In the genomic region with DNA sequence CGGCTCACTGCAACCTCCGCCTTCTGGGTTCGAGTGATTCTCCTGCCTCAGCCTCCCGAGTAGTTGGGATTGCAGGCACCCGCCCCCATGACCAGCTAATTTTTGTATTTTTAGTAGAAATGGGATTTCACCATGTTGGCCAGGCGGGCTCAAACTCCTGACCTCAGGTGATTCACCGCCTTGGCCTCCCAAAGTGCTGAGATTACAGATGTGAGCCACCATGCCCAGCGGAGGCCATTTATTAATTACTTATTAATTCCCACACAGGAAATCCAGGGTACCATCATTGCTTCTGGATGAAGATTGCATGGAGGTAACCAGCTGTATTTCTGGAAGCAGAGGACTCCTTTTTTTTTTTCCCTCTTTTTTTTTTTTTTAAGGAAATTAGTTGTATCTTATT, we compare ENCODE assay signal across 20 cellular contexts. TPM values are rescaled to one million over a fixed set of nuclear protein-coding genes. Genes with fewer than 3 reads are reported as not detected.
DNase-seq lines count a peak whose midpoint lies in the region; FAIRE-seq and TF ChIP-seq lines count a peak whose summit lies in the region.
"Had no signal": no experiment of that assay in that cellular context is flagged by ENCODE, and none has a peak within 500 bp of the region (broad histone marks: within the 10 kb centered on the region; RNA-seq: fewer than 3 reads in every experiment).

No MANE protein-coding gene starts in this region.

- H3K4me3 ChIP-seq in brain microvascular endothelial cell (ENCODE audit: low read depth, low read length) = no peak overlapping the region
- no peak overlapping the region for H3K4me3 ChIP-seq in mesenchymal stem cell (ENCODE audit: insufficient read depth in 1 of 2, low read depth in 1 of 2, low read length in 2 of 2)
- no peak overlapping the region for H3K4me3 ChIP-seq in colonic mucosa
- no peak overlapping the region for H3K4me3 ChIP-seq in kidney (ENCODE audit: low read length in 2 of 2)

- peak; percentile 2 for DNase-seq in ACHN
- DNase-seq in NCI-H226 = peak; percentile 10
- DNase-seq in brain microvascular endothelial cell = peak; percentile 20
- DNase-seq in mesenchymal stem cell = no peak
- DNase-seq in activated CD4-positive, alpha-beta T cell treated with anti-CD3 and anti-CD28 coated beads, Interleukin-2, amount 10 ng/mL, durations not matched to agents 7 days and 5 days = no peak
- DNase-seq in colonic mucosa = no peak
- no peak for DNase-seq in activated effector memory CD4-positive, alpha-beta T cell treated with anti-CD3 and anti-CD28 coated beads, Interleukin-2, amount 50 U/mL, for 16 hours
- no peak for DNase-seq in kidney
- DNase-seq: 8988T; C1 segment of cervical spinal cord; CD4-positive, alpha-beta T cell; DMS153; DMS79 treated with DMSO at 0.1 percent for 48 hours; EL; GDM1; IMR-90 had no signal

- H3K27ac ChIP-seq in brain microvascular endothelial cell (no peak overlapping the region), mesenchymal stem cell (ENCODE audit: low read length, poor library complexity, severe bottlenecking) (peak overlapping the region; percentile 35), colonic mucosa (no peak overlapping the region), kidney (ENCODE audit: low read depth in 2 of 2, low read length in 2 of 2) (no peak overlapping the region)

- H3K4me1 Mint-ChIP-seq in activated CD4-positive, alpha-beta T cell treated with anti-CD3 and anti-CD28 coated beads, Interleukin-2, amount 10 ng/mL, durations not matched to agents 7 days and 5 days = peaks cover 6% of the 10 kb centered on the region

- no peaks in the 10 kb centered on the region for H3K36me3 Mint-ChIP-seq in activated CD4-positive, alpha-beta T cell treated with anti-CD3 and anti-CD28 coated beads, Interleukin-2, amount 10 ng/mL, durations not matched to agents 7 days and 5 days (ENCODE audit: low read depth)

- CTCF ChIA-PET in activated CD4-positive, alpha-beta T cell treated with anti-CD3 and anti-CD28 coated beads, Interleukin-2, amount 10 ng/mL, durations not matched to agents 7 days and 5 days (lab: Charles Lee) = no interaction called here

- no peak overlapping the region for H3K27ac Mint-ChIP-seq in activated CD4-positive, alpha-beta T cell treated with anti-CD3 and anti-CD28 coated beads, Interleukin-2, amount 10 ng/mL, durations not matched to agents 7 days and 5 days
- H3K27ac Mint-ChIP-seq: B cell; CD4-positive, alpha-beta T cell had no signal

- WGBS in mesenchymal stem cell = 96% methylated on average over 7 of the region's 8 CpGs

- no peak overlapping the region for H4K8ac ChIP-seq in mesenchymal stem cell (ENCODE audit: low read length)

- H2BK15ac ChIP-seq in mesenchymal stem cell (ENCODE audit: low read depth, poor library complexity, severe bottlenecking) = no peak overlapping the region

- no peak overlapping the region for H3K18ac ChIP-seq in mesenchymal stem cell (ENCODE audit: low read depth in 1 of 2, low read length in 2 of 2)

- in situ Hi-C loops in ACHN (cut with HindIII; ENCODE audit: low pct_ligation_motif_present, low pct_unique_long_range_greater_than_20kb, low sequenced_read_pairs) = no loop called here
- in situ Hi-C loops in brain microvascular endothelial cell (cut with HindIII; ENCODE audit: low pct_ligation_motif_present, low sequenced_read_pairs) = no loop called here

- POLR2A ChIA-PET in activated CD4-positive, alpha-beta T cell treated with anti-CD3 and anti-CD28 coated beads, Interleukin-2, amount 10 ng/mL, durations not matched to agents 7 days and 5 days (lab: Charles Lee) = no interaction called here

- H2AFZ ChIP-seq in mesenchymal stem cell (ENCODE audit: low read depth, low read length) = no peak overlapping the region

- H2AK5ac ChIP-seq in mesenchymal stem cell (ENCODE audit: low read length, severe bottlenecking) = no peak overlapping the region

- H3K79me1 ChIP-seq in mesenchymal stem cell (replicated peaks; ENCODE audit: low read length, poor library complexity, severe bottlenecking) = peaks cover 10% of the 10 kb centered on the region

- FAIRE-seq in kidney (lab: Jason Lieb, UNC) = no peak
- FAIRE-seq: D721Med, GM12892, H54 had no signal

- no peaks in the 10 kb centered on the region for H3K9me3 Mint-ChIP-seq in activated CD4-positive, alpha-beta T cell treated with anti-CD3 and anti-CD28 coated beads, Interleukin-2, amount 10 ng/mL, durations not matched to agents 7 days and 5 days
- H3K9me3 Mint-ChIP-seq: CD4-positive, alpha-beta T cell had no signal

- no peak overlapping the region for H3K9ac ChIP-seq in mesenchymal stem cell (ENCODE audit: low read length)
- H3K9ac ChIP-seq in colonic mucosa (ENCODE audit: low read depth in 2 of 2, low read length in 2 of 2) = no peak overlapping the region
- H3K9ac ChIP-seq in kidney (ENCODE audit: low read length in 2 of 2) = no peak overlapping the region

- H2BK120ac ChIP-seq in mesenchymal stem cell (ENCODE audit: low read depth, low read length) = no peak overlapping the region

- H3K4me1 ChIP-seq in mesenchymal stem cell (ENCODE audit: control insufficient read depth, insufficient read depth, low read depth, low read length) (peaks cover 4% of the 10 kb centered on the region), colonic mucosa (no peaks in the 10 kb centered on the region), kidney (ENCODE audit: control insufficient read depth in 1 of 2, insufficient read depth in 1 of 2, low read depth in 1 of 2, low read length in 2 of 2) (no peaks in the 10 kb centered on the region)

- H2BK5ac ChIP-seq in mesenchymal stem cell (ENCODE audit: low read depth, low read length, poor library complexity, severe bottlenecking) = no peak overlapping the region

- H3K4me2 ChIP-seq in mesenchymal stem cell (ENCODE audit: low read length, poor library complexity, severe bottlenecking) = no peak overlapping the region

- no peak overlapping the region for H4K91ac ChIP-seq in mesenchymal stem cell (ENCODE audit: low read length)

- H3K4me3 Mint-ChIP-seq in activated CD4-positive, alpha-beta T cell treated with anti-CD3 and anti-CD28 coated beads, Interleukin-2, amount 10 ng/mL, durations not matched to agents 7 days and 5 days = no peak overlapping the region
- H3K4me3 Mint-ChIP-seq: B cell; CD4-positive, alpha-beta T cell had no signal

- H3K27me3 ChIP-seq in brain microvascular endothelial cell (replicated peaks) = no peaks in the 10 kb centered on the region
- H3K27me3 ChIP-seq in mesenchymal stem cell (ENCODE audit: control insufficient read depth in 1 of 2, insufficient read depth in 1 of 2, low read length in 2 of 2) = no peaks in the 10 kb centered on the region
- no peaks in the 10 kb centered on the region for H3K27me3 ChIP-seq in colonic mucosa

- H3K9me3 ChIP-seq in mesenchymal stem cell (ENCODE audit: control insufficient read depth, low read length) (no peaks in the 10 kb centered on the region), colonic mucosa (no peaks in the 10 kb centered on the region), kidney (ENCODE audit: control insufficient read depth in 1 of 2, low read length in 2 of 2) (no peaks in the 10 kb centered on the region)

- H3K4ac ChIP-seq in mesenchymal stem cell (ENCODE audit: low read depth in 1 of 2, low read length in 2 of 2) = no peak overlapping the region

- H3K27me3 Mint-ChIP-seq in activated CD4-positive, alpha-beta T cell treated with anti-CD3 and anti-CD28 coated beads, Interleukin-2, amount 10 ng/mL, durations not matched to agents 7 days and 5 days = no peaks in the 10 kb centered on the region
- H3K27me3 Mint-ChIP-seq: B cell; CD4-positive, alpha-beta T cell had no signal

- intact Hi-C loops in colonic mucosa (cut with DNase I) (no loop called here), kidney (cut with DNase I) (no loop called here)

- TF ChIP-seq CTCF in brain microvascular endothelial cell (IDR thresholded peaks at IDR 0.05; ENCODE audit: low read depth, low read length, missing control alignments) = no peak
- TF ChIP-seq CTCF in colonic mucosa (IDR thresholded peaks at IDR 0.05) = no peak
- TF ChIP-seq CTCF in kidney (IDR thresholded peaks at IDR 0.05; ENCODE audit: borderline replicate concordance, extremely low read depth, insufficient read depth) = no peak

- no peak overlapping the region for H2BK12ac ChIP-seq in mesenchymal stem cell (ENCODE audit: low read length in 2 of 2)

- no peak overlapping the region for H3K23ac ChIP-seq in mesenchymal stem cell (ENCODE audit: low read length in 2 of 2)

- H3K14ac ChIP-seq in mesenchymal stem cell (ENCODE audit: low read length in 2 of 2) = no peak overlapping the region

- H3K36me3 ChIP-seq in brain microvascular endothelial cell (replicated peaks) = peaks cover 5% of the 10 kb centered on the region
- H3K36me3 ChIP-seq in mesenchymal stem cell (ENCODE audit: control insufficient read depth in 1 of 2, insufficient read depth in 2 of 2, low read depth in 1 of 2, low read length in 2 of 2) = peaks cover 0 to 35% of the 10 kb centered on the region in 2 experiments
- H3K36me3 ChIP-seq in colonic mucosa = no peaks in the 10 kb centered on the region
- no peaks in the 10 kb centered on the region for H3K36me3 ChIP-seq in kidney (ENCODE audit: control insufficient read depth in 1 of 2, insufficient read depth in 2 of 2, low read length in 2 of 2)

RNA-seq across cellular contexts. Expression of a gene that starts 37.8 kb away (rescaled TPM):
- 188 TPM for polyA plus RNA-seq in mesenchymal stem cell (2013, experiment 1 of 2)
- 181 TPM for polyA plus RNA-seq in mesenchymal stem cell (2013, experiment 2 of 2)
- 100 to 1,000 TPM; 106 to 110 TPM for total RNA-seq in activated CD4-positive, alpha-beta T cell treated with anti-CD3 and anti-CD28 coated beads, Interleukin-2, amount 10 ng/mL, durations not matched to agents 7 days and 5 days
- total RNA-seq in colonic mucosa (100 to 1,000 TPM; 117 to 132 TPM), kidney (239 TPM)
- polyA plus RNA-seq in kidney (ENCODE audit: insufficient read depth, low read depth, low replicate concordance) = 69.6 TPM

Comparison
In these comparisons a context has a peak if more than half of its experiments do, and no peak if none do; other contexts are left out.
1. DNase-seq: peak in ACHN (single experiment), NCI-H226 (single experiment) and brain microvascular endothelial cell (single experiment); none in mesenchymal stem cell (single experiment), activated CD4-positive, alpha-beta T cell treated with anti-CD3 and anti-CD28 coated beads, Interleukin-2, amount 10 ng/mL, durations not matched to agents 7 days and 5 days (single experiment), colonic mucosa (single experiment), activated effector memory CD4-positive, alpha-beta T cell treated with anti-CD3 and anti-CD28 coated beads, Interleukin-2, amount 50 U/mL, for 16 hours (single experiment) and kidney (single experiment).